8 cellular contexts compared by ENCODE assay signal in genomic region chr1:48677306-48678287, GRCh38.
A peak's percentile ranks its signal among the peaks of the same experiment; 100 is the strongest.
DNase-seq lines count a peak whose midpoint lies in the region; ATAC-seq and TF ChIP-seq lines count a peak whose summit lies in the region.

No MANE protein-coding gene starts in this region.

- intact Hi-C loops in activated CD8-positive, alpha-beta T cell treated with anti-CD3 and anti-CD28 coated beads for 36 hours (cut with micrococcal nuclease): loop anchor here (5.0 kb wide), 1 partner anchor 145 kb away; no protein-coding TSS in a partner anchor

- peak overlapping the region; percentile 40 for H3K18ac ChIP-seq in neuronal stem cell (ENCODE audit: low read length)

- H3K23ac ChIP-seq in neuronal stem cell (ENCODE audit: low read depth, low read length, poor library complexity): no peak overlapping the region

- ATAC-seq in HG03060 (IDR thresholded peaks at IDR 0.05; ENCODE audit: low read depth, unreplicated experiment) (peak; percentile 55), HG03108 (IDR thresholded peaks at IDR 0.05; ENCODE audit: unreplicated experiment) (no peak)
- peak; percentile 77 for ATAC-seq in activated CD8-positive, alpha-beta T cell treated with anti-CD3 and anti-CD28 coated beads for 36 hours

- H3K4ac ChIP-seq in neuronal stem cell (ENCODE audit: low read length): no peak overlapping the region

- H3K4me2 ChIP-seq in neuronal stem cell (ENCODE audit: insufficient read depth, low read length, poor library complexity, severe bottlenecking): no peak overlapping the region

- H3K27ac Mint-ChIP-seq in activated CD8-positive, alpha-beta T cell treated with anti-CD3 and anti-CD28 coated beads for 36 hours: no peak overlapping the region

- H3K79me1 ChIP-seq in neuronal stem cell (ENCODE audit: low read depth, low read length): no peaks in the 10 kb centered on the region

- CTCF ChIA-PET in activated CD8-positive, alpha-beta T cell treated with anti-CD3 and anti-CD28 coated beads for 36 hours (lab: Charles Lee): interaction anchor here (0.6 to 4.1 kb wide), 34 partner anchors 8 to 1671 kb away, joined by 3 to 48 read pairs (median 3); no protein-coding TSS in a partner anchor

- no peak overlapping the region for H2BK15ac ChIP-seq in neuronal stem cell (ENCODE audit: low read length)

- DNase-seq in AG08396 (ENCODE audit: low spot score) (peak; percentile 24), GM13977 (ENCODE audit: low spot score) (peak; percentile 58), NCI-H2227 (lab: John Stamatoyannopoulos, UW; ENCODE audit: unreplicated experiment) (peak; percentile 73), fibroblast of pulmonary artery (ENCODE audit: low read depth) (peak; percentile 55), neuronal stem cell (ENCODE audit: low spot score) (peak; percentile 54)
- DNase-seq in activated CD8-positive, alpha-beta T cell treated with anti-CD3 and anti-CD28 coated beads for 36 hours: peak; percentile 67

- H2AFZ ChIP-seq in neuronal stem cell (ENCODE audit: low read length): peak overlapping the region; percentile 4

- H2BK120ac ChIP-seq in neuronal stem cell (ENCODE audit: low read depth, low read length): no peak overlapping the region

- no peak overlapping the region for H3K4me3 ChIP-seq in fibroblast of pulmonary artery (replicated peaks; ENCODE audit: low read depth, low read length)
- H3K4me3 ChIP-seq in neuronal stem cell (ENCODE audit: low read length in 2 of 2): no peak overlapping the region

- H3K27me3 Mint-ChIP-seq in activated CD8-positive, alpha-beta T cell treated with anti-CD3 and anti-CD28 coated beads for 36 hours: peaks cover 24% of the 10 kb centered on the region

- H3K9me3 ChIP-seq in neuronal stem cell (replicated peaks in 1 of 2; ENCODE audit: control insufficient read depth in 2 of 2, insufficient read depth in 1 of 2, low read depth in 1 of 2, low read length in 2 of 2): no peaks in the 10 kb centered on the region

- H3K4me3 Mint-ChIP-seq in activated CD8-positive, alpha-beta T cell treated with anti-CD3 and anti-CD28 coated beads for 36 hours: no peak overlapping the region

- in situ Hi-C loops in GM13977 (cut with MboI; ENCODE audit: low pct_unique_long_range_greater_than_20kb, low sequenced_read_pairs, unreplicated experiment): no loop called here

- no peak overlapping the region for H3K14ac ChIP-seq in neuronal stem cell (ENCODE audit: low read length)

- H3K9me3 Mint-ChIP-seq in activated CD8-positive, alpha-beta T cell treated with anti-CD3 and anti-CD28 coated beads for 36 hours: no peaks in the 10 kb centered on the region

- no CpG with 5 or more reads among the region's 22 CpGs for WGBS in neuronal stem cell (ENCODE audit: extremely low coverage in 2 of 2, insufficient read length in 2 of 2, insufficient replicate concordance in 1 of 2), 2 donors

- peaks cover 0 to 4% of the 10 kb centered on the region in 2 donors for H3K4me1 ChIP-seq in neuronal stem cell (ENCODE audit: control insufficient read depth in 2 of 2, insufficient read depth in 1 of 2, low read depth in 1 of 2, low read length in 2 of 2)

- no peaks in the 10 kb centered on the region for H3K4me1 Mint-ChIP-seq in activated CD8-positive, alpha-beta T cell treated with anti-CD3 and anti-CD28 coated beads for 36 hours (ENCODE audit: low read depth)

- H3K9ac ChIP-seq in neuronal stem cell (ENCODE audit: low read depth, low read length, poor library complexity): no peak overlapping the region

- H2BK12ac ChIP-seq in neuronal stem cell (ENCODE audit: low read length): no peak overlapping the region

- TF ChIP-seq CTCF in GM13977 (IDR thresholded peaks at IDR 0.05; ENCODE audit: extremely low read depth, insufficient read depth, missing control alignments) (peak; percentile 78), fibroblast of pulmonary artery (IDR thresholded peaks at IDR 0.05; ENCODE audit: low read length, missing control alignments) (peak; percentile 67)
- peak; percentile 74 for TF ChIP-seq CTCF in activated CD8-positive, alpha-beta T cell treated with anti-CD3 and anti-CD28 coated beads for 36 hours (IDR thresholded peaks at IDR 0.05)

- no peaks in the 10 kb centered on the region for H3K36me3 ChIP-seq in neuronal stem cell (replicated peaks in 1 of 2; ENCODE audit: control insufficient read depth in 2 of 2, insufficient read depth in 2 of 2, low read length in 2 of 2)

- no peaks in the 10 kb centered on the region for H3K36me3 Mint-ChIP-seq in activated CD8-positive, alpha-beta T cell treated with anti-CD3 and anti-CD28 coated beads for 36 hours (ENCODE audit: low read depth)

- H4K91ac ChIP-seq in neuronal stem cell (ENCODE audit: low read depth, low read length, poor library complexity): no peak overlapping the region

- peaks cover 0 to 13% (median 0%) of the 10 kb centered on the region in 3 experiments for H3K27me3 ChIP-seq in neuronal stem cell (ENCODE audit: control insufficient read depth in 3 of 3, insufficient read depth in 3 of 3, low read depth in 1 of 3, low read length in 3 of 3)

- no peak overlapping the region for H3K27ac ChIP-seq in neuronal stem cell (replicated peaks; ENCODE audit: low read length)

- POLR2A ChIA-PET in activated CD8-positive, alpha-beta T cell treated with anti-CD3 and anti-CD28 coated beads for 36 hours (lab: Charles Lee): interaction anchor here (0.6 kb wide), 3 partner anchors 11 to 1103 kb away, joined by 3 read pairs; no protein-coding TSS in a partner anchor

- no peak overlapping the region for H2BK5ac ChIP-seq in neuronal stem cell (ENCODE audit: low read length)

- H2AK5ac ChIP-seq in neuronal stem cell (ENCODE audit: low read depth, low read length): peak overlapping the region; percentile 39

- H4K8ac ChIP-seq in neuronal stem cell (ENCODE audit: low read depth, low read length): no peak overlapping the region
